ENCODE assay signal across 29 cellular contexts in genomic region chr1:173894189-173894588, GRCh38. TPM values are rescaled to one million over a fixed set of nuclear protein-coding genes. Genes with fewer than 3 reads are reported as not detected.
"Had no signal": no experiment of that assay in that cellular context is flagged by ENCODE, and none has a peak within 500 bp of the region (broad histone marks: within the 10 kb centered on the region; RNA-seq: fewer than 3 reads in every experiment).

No MANE protein-coding gene starts in this region.

- FAIRE-seq: colon, kidney, urothelium cell line had no signal

- H3K27me3 Mint-ChIP-seq: dendritic cell treated with granulocyte-macrophage colony-stimulating factor and Interleukin-4, amounts not matched to agents 40 ng/mL and 50 ng/mL, for 4 days; naive B cell had no signal

- DNase-seq: effector CD8-positive, alpha-beta T cell; endodermal cell; erythroblast; gastrocnemius medialis; head of caudate nucleus; kidney; mesenchymal stem cell; mucosa of descending colon; naive B cell; stimulated activated CD4-positive, alpha-beta T cell treated with anti-CD3 and anti-CD28 coated beads, Interleukin-2, amount 100 ng/mL, for 24 hours; stimulated activated CD4-positive, alpha-beta T cell treated with anti-CD3 and anti-CD28 coated beads, Interleukin-4, amount 100 ng/mL, for 24 hours; stimulated activated naive CD4-positive, alpha-beta T cell treated with Interleukin-2 at 50 U/mL for 16 hours; stomach; thyroid gland; upper lobe of left lung had no signal

- H3K4me2 ChIP-seq: neural progenitor cell had no signal

- H3K4me3 Mint-ChIP-seq: dendritic cell treated with granulocyte-macrophage colony-stimulating factor and Interleukin-4, amounts not matched to agents 40 ng/mL and 50 ng/mL, for 4 days; endodermal cell; mesothelial cell of epicardium; naive B cell; nephron; neural progenitor cell; stimulated activated effector memory CD8-positive, alpha-beta T cell treated with anti-CD3 and anti-CD28 coated beads, Interleukin-12 subunit alpha, Interleukin-12 subunit beta, amount 100 ng/mL, for 72 hours had no signal

- H3K27ac ChIP-seq: gastrocnemius medialis, neural progenitor cell, prostate gland, right atrium auricular region, stomach, thyroid gland, upper lobe of left lung had no signal

- ATAC-seq: gastrocnemius medialis; mucosa of descending colon; sciatic nerve; stimulated activated effector memory CD8-positive, alpha-beta T cell treated with anti-CD3 and anti-CD28 coated beads, Interleukin-12 subunit alpha, Interleukin-12 subunit beta, amount 100 ng/mL, for 72 hours had no signal

- H3K4me3 ChIP-seq: gastrocnemius medialis, lung, mucosa of descending colon, neural progenitor cell, prostate gland, right atrium auricular region, stomach, thyroid gland, upper lobe of left lung had no signal

- H3K27ac Mint-ChIP-seq: dendritic cell treated with granulocyte-macrophage colony-stimulating factor and Interleukin-4, amounts not matched to agents 40 ng/mL and 50 ng/mL, for 4 days; endodermal cell; mesothelial cell of epicardium; nephron; neural progenitor cell; stimulated activated effector memory CD8-positive, alpha-beta T cell treated with anti-CD3 and anti-CD28 coated beads, Interleukin-12 subunit alpha, Interleukin-12 subunit beta, amount 100 ng/mL, for 72 hours had no signal

- H2AFZ ChIP-seq: neural progenitor cell had no signal

- H3K27me3 ChIP-seq: gastrocnemius medialis, neural progenitor cell, right atrium auricular region, stomach, thyroid gland, upper lobe of left lung had no signal

- H3K36me3 ChIP-seq: gastrocnemius medialis, neural progenitor cell, prostate gland, right atrium auricular region, thyroid gland, upper lobe of left lung had no signal

- H3K4me1 ChIP-seq: gastrocnemius medialis, neural progenitor cell, prostate gland, right atrium auricular region, thyroid gland, upper lobe of left lung had no signal

- H3K9me3 Mint-ChIP-seq: dendritic cell treated with granulocyte-macrophage colony-stimulating factor and Interleukin-4, amounts not matched to agents 40 ng/mL and 50 ng/mL, for 4 days; endodermal cell; mesothelial cell of epicardium; naive B cell; nephron; neural progenitor cell; stimulated activated effector memory CD8-positive, alpha-beta T cell treated with anti-CD3 and anti-CD28 coated beads, Interleukin-12 subunit alpha, Interleukin-12 subunit beta, amount 100 ng/mL, for 72 hours had no signal

- H3K4me1 Mint-ChIP-seq: mesothelial cell of epicardium; nephron; neural progenitor cell; stimulated activated effector memory CD8-positive, alpha-beta T cell treated with anti-CD3 and anti-CD28 coated beads, Interleukin-12 subunit alpha, Interleukin-12 subunit beta, amount 100 ng/mL, for 72 hours had no signal

- H3K9me3 ChIP-seq: gastrocnemius medialis, mucosa of descending colon, prostate gland, right atrium auricular region, stomach, thyroid gland, upper lobe of left lung had no signal

RNA-seq across cellular contexts. Expression of gene SERPINC1, which starts 22.9 kb away (rescaled TPM):
- total RNA-seq: cerebellum, endodermal cell, fibroblast of villous mesenchyme, mucosa of descending colon, prostate gland, sciatic nerve, temporal lobe, thyroid gland had no signal
